ENCODE assay signal across 9 cellular contexts in genomic region chr3:27568393-27568792, GRCh38.
DNase-seq lines count a peak whose midpoint lies in the region; ATAC-seq and TF ChIP-seq lines count a peak whose summit lies in the region.
"Had no signal": no experiment of that assay in that cellular context is flagged by ENCODE, and none has a peak within 500 bp of the region (broad histone marks: within the 10 kb centered on the region; RNA-seq: fewer than 3 reads in every experiment).

No MANE protein-coding gene starts in this region.

- H4K20me1 ChIP-seq in hepatocyte (ENCODE audit: insufficient read depth, poor library complexity, severe bottlenecking), result no peaks in the 10 kb centered on the region

- peak; percentile 58 for ATAC-seq in upper lobe of right lung
- ATAC-seq in activated T-cell treated with anti-CD3 and anti-CD28 coated beads, Interleukin-2, amount 50 U/mL, for 72 hours (replicated peaks in 1 of 2), result no peak
- ATAC-seq in naive thymus-derived CD8-positive, alpha-beta T cell, result no peak

- H3K4me3 Mint-ChIP-seq in activated T-cell treated with anti-CD3 and anti-CD28 coated beads, Interleukin-2, amount 50 U/mL, for 72 hours, result no peak overlapping the region
- H3K4me3 Mint-ChIP-seq in naive thymus-derived CD8-positive, alpha-beta T cell, result no peak overlapping the region

- TF ChIP-seq CTCF in hepatocyte (IDR thresholded peaks at IDR 0.05; ENCODE audit: poor library complexity) (no peak), upper lobe of right lung (IDR thresholded peaks at IDR 0.05) (no peak)

- no peaks in the 10 kb centered on the region for H3K27me3 ChIP-seq in hepatocyte
- H3K27me3 ChIP-seq in upper lobe of right lung, result no peaks in the 10 kb centered on the region

- H3K4me3 ChIP-seq in hepatocyte (no peak overlapping the region), upper lobe of right lung (no peak overlapping the region)

- H3K9me3 Mint-ChIP-seq in activated T-cell treated with anti-CD3 and anti-CD28 coated beads, Interleukin-2, amount 50 U/mL, for 72 hours, result no peaks in the 10 kb centered on the region
- H3K9me3 Mint-ChIP-seq in naive thymus-derived CD8-positive, alpha-beta T cell, result no peaks in the 10 kb centered on the region

- H3K4me1 Mint-ChIP-seq in activated T-cell treated with anti-CD3 and anti-CD28 coated beads, Interleukin-2, amount 50 U/mL, for 72 hours (ENCODE audit: low read depth), result no peaks in the 10 kb centered on the region
- H3K4me1 Mint-ChIP-seq in naive thymus-derived CD8-positive, alpha-beta T cell, result no peaks in the 10 kb centered on the region

- H3K27me3 Mint-ChIP-seq in activated T-cell treated with anti-CD3 and anti-CD28 coated beads, Interleukin-2, amount 50 U/mL, for 72 hours (ENCODE audit: low read depth), result no peaks in the 10 kb centered on the region
- no peaks in the 10 kb centered on the region for H3K27me3 Mint-ChIP-seq in naive thymus-derived CD8-positive, alpha-beta T cell

- no peak overlapping the region for H2AFZ ChIP-seq in hepatocyte

- DNase-seq in NCI-H1105 treated with DMSO at 0.1 percent for 48 hours (lab: John Stamatoyannopoulos, UW) (peak; percentile 58), astrocyte of the hippocampus (ENCODE audit: low read depth, low spot score) (peak; percentile 72), hepatocyte (ENCODE audit: low spot score) (peak; percentile 38), upper lobe of right lung (peak; percentile 70), T-helper 2 cell (no peak), HUDEP-2 (lab: John Stamatoyannopoulos, UW; ENCODE audit: unreplicated experiment in 76 of 76) (no peak)
- no peak for DNase-seq in activated T-cell treated with anti-CD3 and anti-CD28 coated beads, Interleukin-2, amount 50 U/mL, for 72 hours
- no peak for DNase-seq in naive thymus-derived CD8-positive, alpha-beta T cell
- DNase-seq: Karpas-422 had no signal

- no peaks in the 10 kb centered on the region for H3K79me2 ChIP-seq in hepatocyte

- H3K4me1 ChIP-seq in hepatocyte (ENCODE audit: insufficient read depth), result no peaks in the 10 kb centered on the region
- H3K4me1 ChIP-seq in upper lobe of right lung, result no peaks in the 10 kb centered on the region

- intact Hi-C loops in upper lobe of right lung (cut with DNase I), result no loop called here

- H3K27ac ChIP-seq in hepatocyte (no peak overlapping the region), upper lobe of right lung (no peak overlapping the region)

- no peak overlapping the region for H3K27ac Mint-ChIP-seq in activated T-cell treated with anti-CD3 and anti-CD28 coated beads, Interleukin-2, amount 50 U/mL, for 72 hours
- H3K27ac Mint-ChIP-seq in naive thymus-derived CD8-positive, alpha-beta T cell, result peak overlapping the region in 1 of 10 donors; percentile 51

- POLR2A ChIA-PET in naive thymus-derived CD8-positive, alpha-beta T cell (lab: Charles Lee), result no interaction called here

- WGBS in hepatocyte (ENCODE audit: low lambda C conversion rate, missing lambda C conversion rate), result 43% methylated on average over 5 of the region's 5 CpGs

- H3K36me3 Mint-ChIP-seq in activated T-cell treated with anti-CD3 and anti-CD28 coated beads, Interleukin-2, amount 50 U/mL, for 72 hours (ENCODE audit: insufficient read depth in 2 of 2), result no peaks in the 10 kb centered on the region
- H3K36me3 Mint-ChIP-seq in naive thymus-derived CD8-positive, alpha-beta T cell, result no peaks in the 10 kb centered on the region

- no peak overlapping the region for H3K4me2 ChIP-seq in hepatocyte

- no peaks in the 10 kb centered on the region for H3K9me2 ChIP-seq in hepatocyte (replicated peaks; ENCODE audit: insufficient read depth)

- no peaks in the 10 kb centered on the region for H3K9me3 ChIP-seq in hepatocyte (ENCODE audit: low read depth)
- H3K9me3 ChIP-seq in upper lobe of right lung, result no peaks in the 10 kb centered on the region

- H3K36me3 ChIP-seq in hepatocyte (replicated peaks; ENCODE audit: insufficient read depth, low read depth), result no peaks in the 10 kb centered on the region
- no peaks in the 10 kb centered on the region for H3K36me3 ChIP-seq in upper lobe of right lung

Comparison
In these comparisons a context has a peak if more than half of its experiments do, and no peak if none do; other contexts are left out.
1. DNase-seq: peak in NCI-H1105 treated with DMSO at 0.1 percent for 48 hours (single experiment), astrocyte of the hippocampus (single experiment), hepatocyte (single experiment) and upper lobe of right lung (single experiment); none in activated T-cell treated with anti-CD3 and anti-CD28 coated beads, Interleukin-2, amount 50 U/mL, for 72 hours (0 of 2), naive thymus-derived CD8-positive, alpha-beta T cell (0 of 10), T-helper 2 cell (0 of 5) and HUDEP-2 (0 of 76).